20 cellular contexts compared by ENCODE assay signal in genomic region chr9:85872444-85872843, GRCh38.
DNase-seq lines count a peak whose midpoint lies in the region; ATAC-seq and TF ChIP-seq lines count a peak whose summit lies in the region.
"Had no signal": no experiment of that assay in that cellular context is flagged by ENCODE, and none has a peak within 500 bp of the region (broad histone marks: within the 10 kb centered on the region; RNA-seq: fewer than 3 reads in every experiment).

No MANE protein-coding gene starts in this region.

- WGBS in mesendoderm (ENCODE audit: extremely low coverage, insufficient coverage, low lambda C conversion rate): no CpG with 5 or more reads among the region's 6 CpGs
- 94 to 95% methylated on average over 6 of the region's 6 CpGs for WGBS in upper lobe of left lung, 2 donors

- H3K9me3 Mint-ChIP-seq in activated T-cell treated with anti-CD3 and anti-CD28 coated beads, Interleukin-2, amount 50 U/mL, for 4 hours: no peaks in the 10 kb centered on the region
- H3K9me3 Mint-ChIP-seq: H9 had no signal

- no peak overlapping the region for H3K4me2 ChIP-seq in mesendoderm (ENCODE audit: low read length)
- H3K4me2 ChIP-seq: BLaER1 treated with 17β-estradiol and CSF1 and Interleukin-3, amounts not matched to agents 10 nM and 100 nM had no signal

- H3K27ac ChIP-seq in mesendoderm (ENCODE audit: low read depth, low read length): no peak overlapping the region
- H3K27ac ChIP-seq in effector memory CD4-positive, alpha-beta T cell (ENCODE audit: insufficient read depth, low read length, poor library complexity, severe bottlenecking): no peak overlapping the region
- H3K27ac ChIP-seq in upper lobe of left lung: no peak overlapping the region
- H3K27ac ChIP-seq: BLaER1 treated with 17β-estradiol and CSF1 and Interleukin-3, amounts not matched to agents 10 nM and 100 nM had no signal

- no peaks in the 10 kb centered on the region for H3K79me2 ChIP-seq in mesendoderm (ENCODE audit: control insufficient read depth, insufficient read depth, low read length)

- no peak for TF ChIP-seq POLR2A in upper lobe of left lung (IDR thresholded peaks at IDR 0.05)

- no peak overlapping the region for H3K4ac ChIP-seq in mesendoderm (ENCODE audit: low read depth, low read length)

- no peak overlapping the region for H2AK5ac ChIP-seq in mesendoderm (ENCODE audit: low read length)

- ATAC-seq in activated T-cell treated with anti-CD3 and anti-CD28 coated beads, Interleukin-2, amount 50 U/mL, for 4 hours: no peak
- ATAC-seq in upper lobe of left lung (ENCODE audit: low FRiP score in 2 of 2): no peak

- H3K4me1 Mint-ChIP-seq in activated T-cell treated with anti-CD3 and anti-CD28 coated beads, Interleukin-2, amount 50 U/mL, for 4 hours (ENCODE audit: low read depth): peaks cover 4% of the 10 kb centered on the region
- H3K4me1 Mint-ChIP-seq: CD4-positive, CD25-positive, alpha-beta regulatory T cell had no signal

- H3K27me3 Mint-ChIP-seq in activated T-cell treated with anti-CD3 and anti-CD28 coated beads, Interleukin-2, amount 50 U/mL, for 4 hours (ENCODE audit: low read depth): no peaks in the 10 kb centered on the region
- H3K27me3 Mint-ChIP-seq: B cell had no signal

- no peaks in the 10 kb centered on the region for H3K36me3 Mint-ChIP-seq in activated T-cell treated with anti-CD3 and anti-CD28 coated beads, Interleukin-2, amount 50 U/mL, for 4 hours (ENCODE audit: insufficient read depth)
- H3K36me3 Mint-ChIP-seq: CD4-positive, CD25-positive, alpha-beta regulatory T cell had no signal

- H3K9ac ChIP-seq in mesendoderm (ENCODE audit: low read length): no peak overlapping the region
- H3K9ac ChIP-seq: BLaER1 treated with 17β-estradiol and CSF1 and Interleukin-3, amounts not matched to agents 10 nM and 100 nM had no signal

- peak overlapping the region; percentile 97 for H2BK15ac ChIP-seq in mesendoderm (replicated peaks; ENCODE audit: low read depth)

- H3K18ac ChIP-seq in mesendoderm (ENCODE audit: low read length): peak overlapping the region; percentile 60

- no peak overlapping the region for H2BK120ac ChIP-seq in mesendoderm (ENCODE audit: low read depth, low read length)

- H3K36me3 ChIP-seq in MG63: no peaks in the 10 kb centered on the region
- H3K36me3 ChIP-seq in mesendoderm (ENCODE audit: control insufficient read depth, insufficient read depth, low read length): no peaks in the 10 kb centered on the region
- no peaks in the 10 kb centered on the region for H3K36me3 ChIP-seq in effector memory CD4-positive, alpha-beta T cell (ENCODE audit: control insufficient read depth, insufficient read depth, low read length)
- H3K36me3 ChIP-seq in upper lobe of left lung: no peaks in the 10 kb centered on the region
- H3K36me3 ChIP-seq: BLaER1 treated with 17β-estradiol and CSF1 and Interleukin-3, amounts not matched to agents 10 nM and 100 nM had no signal

- H2BK5ac ChIP-seq in mesendoderm (ENCODE audit: low read length): no peak overlapping the region

- H3K4me3 ChIP-seq in MG63: no peak overlapping the region
- no peak overlapping the region for H3K4me3 ChIP-seq in epithelial cell of esophagus (ENCODE audit: low read length)
- no peak overlapping the region for H3K4me3 ChIP-seq in mesendoderm (ENCODE audit: low read length)
- H3K4me3 ChIP-seq in effector memory CD4-positive, alpha-beta T cell (ENCODE audit: insufficient read depth, low read depth, low read length, poor library complexity, severe bottlenecking): no peak overlapping the region
- no peak overlapping the region for H3K4me3 ChIP-seq in upper lobe of left lung
- H3K4me3 ChIP-seq: BLaER1 treated with 17β-estradiol and CSF1 and Interleukin-3, amounts not matched to agents 10 nM and 100 nM had no signal

- H3K4me1 ChIP-seq in mesendoderm (ENCODE audit: control insufficient read depth, low read depth, low read length) (peaks cover 1% of the 10 kb centered on the region), upper lobe of left lung (no peaks in the 10 kb centered on the region)
- H3K4me1 ChIP-seq in effector memory CD4-positive, alpha-beta T cell (ENCODE audit: control insufficient read depth, insufficient read depth, low read length, poor library complexity, severe bottlenecking): no peaks in the 10 kb centered on the region
- H3K4me1 ChIP-seq: BLaER1 treated with 17β-estradiol and CSF1 and Interleukin-3, amounts not matched to agents 10 nM and 100 nM had no signal

- H3K9me3 ChIP-seq in MG63: no peaks in the 10 kb centered on the region
- H3K9me3 ChIP-seq in effector memory CD4-positive, alpha-beta T cell (ENCODE audit: control insufficient read depth, low read length): no peaks in the 10 kb centered on the region
- no peaks in the 10 kb centered on the region for H3K9me3 ChIP-seq in upper lobe of left lung
- H3K9me3 ChIP-seq: BLaER1 treated with 17β-estradiol and CSF1 and Interleukin-3, amounts not matched to agents 10 nM and 100 nM had no signal

- H3K4me3 Mint-ChIP-seq in activated T-cell treated with anti-CD3 and anti-CD28 coated beads, Interleukin-2, amount 50 U/mL, for 4 hours: no peak overlapping the region
- H3K4me3 Mint-ChIP-seq: B cell; CD4-positive, CD25-positive, alpha-beta regulatory T cell; H9 had no signal

- no peak overlapping the region for H3K56ac ChIP-seq in mesendoderm (ENCODE audit: low read length)

- no peak overlapping the region for H4K5ac ChIP-seq in mesendoderm (ENCODE audit: low read length)

- TF ChIP-seq CTCF in epithelial cell of esophagus (IDR thresholded peaks at IDR 0.05; ENCODE audit: insufficient read depth, low read depth, low read length, missing control alignments) (no peak), upper lobe of left lung (IDR thresholded peaks at IDR 0.05) (no peak)

- DNase-seq in Daoy (ENCODE audit: low read depth) (peak; percentile 6), MG63 (peak; percentile 9), epithelial cell of esophagus (ENCODE audit: low read depth) (peak; percentile 3), mesendoderm (no peak), upper lobe of left lung (no peak), activated T-cell treated with anti-CD3 and anti-CD28 coated beads for 4 hours (no peak)
- no peak for DNase-seq in activated T-cell treated with anti-CD3 and anti-CD28 coated beads, Interleukin-2, amount 50 U/mL, for 4 hours
- no peak for DNase-seq in effector memory CD4-positive, alpha-beta T cell
- DNase-seq: 8988T; CD4-positive, CD25-positive, alpha-beta regulatory T cell; CD8-positive, alpha-beta memory T cell; COR-L47; DMS 273 treated with DMSO at 0.1 percent for 48 hours; DMS53; DND-41; GDM1; GOT3; H9 had no signal

- peak overlapping the region; percentile 65 for H4K8ac ChIP-seq in mesendoderm (ENCODE audit: low read depth, low read length)

- H3K27me3 ChIP-seq in MG63 (no peaks in the 10 kb centered on the region), mesendoderm (ENCODE audit: insufficient read depth, low read length, poor library complexity) (no peaks in the 10 kb centered on the region), upper lobe of left lung (no peaks in the 10 kb centered on the region)
- H3K27me3 ChIP-seq in effector memory CD4-positive, alpha-beta T cell (replicated peaks; ENCODE audit: control insufficient read depth, insufficient read depth, low read length, poor library complexity, severe bottlenecking): no peaks in the 10 kb centered on the region
- H3K27me3 ChIP-seq: BLaER1 treated with 17β-estradiol and CSF1 and Interleukin-3, amounts not matched to agents 10 nM and 100 nM had no signal

- no peak for TF ChIP-seq EP300 in upper lobe of left lung (IDR thresholded peaks at IDR 0.05)

- no peaks in the 10 kb centered on the region for H3K79me1 ChIP-seq in mesendoderm (ENCODE audit: low read length)

- no peak overlapping the region for H3K23ac ChIP-seq in mesendoderm (ENCODE audit: low read length)

Comparison
In these comparisons a context has a peak if more than half of its experiments do, and no peak if none do; other contexts are left out.
1. DNase-seq: peak in Daoy (single experiment), MG63 (single experiment) and epithelial cell of esophagus (single experiment); none in mesendoderm (single experiment), activated T-cell treated with anti-CD3 and anti-CD28 coated beads, Interleukin-2, amount 50 U/mL, for 4 hours (single experiment), effector memory CD4-positive, alpha-beta T cell (0 of 3), upper lobe of left lung (0 of 2) and activated T-cell treated with anti-CD3 and anti-CD28 coated beads for 4 hours (single experiment).